Comparison of ENCODE assay signal across 8 cellular contexts in the genomic region with DNA sequence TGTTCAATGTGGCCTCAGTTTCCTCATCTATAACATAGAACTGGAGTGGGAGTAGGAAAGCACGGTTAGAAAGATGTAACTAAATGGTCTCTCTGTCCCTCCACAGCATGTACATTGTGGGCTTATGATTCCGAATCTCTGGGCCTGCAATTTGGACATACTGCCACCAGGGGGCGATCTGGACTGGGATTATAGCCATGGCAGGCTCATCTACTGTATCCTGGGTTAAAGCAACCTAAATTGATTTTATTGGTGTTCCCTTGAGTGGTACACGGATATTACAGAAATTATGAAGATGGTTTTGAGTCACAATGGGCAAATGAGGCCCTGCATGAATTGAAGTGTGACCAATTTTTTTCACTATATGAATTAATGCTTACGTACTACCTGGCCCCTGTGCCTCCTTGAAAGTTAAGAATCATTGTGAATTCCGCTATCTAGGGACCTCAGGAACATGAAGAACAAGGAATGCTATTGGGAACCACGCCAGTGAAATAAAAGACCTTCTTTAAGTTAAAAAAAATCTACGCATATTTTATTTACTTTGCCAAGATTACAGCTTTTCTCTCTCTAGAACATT. TPM values are rescaled to one million over a fixed set of nuclear protein-coding genes. Genes with fewer than 3 reads are reported as not detected.
A peak's percentile ranks its signal among the peaks of the same experiment; 100 is the strongest.
DNase-seq lines count a peak whose midpoint lies in the region; ATAC-seq and TF ChIP-seq lines count a peak whose summit lies in the region.

No MANE protein-coding gene starts in this region.

- no peak overlapping the region for H3K27ac ChIP-seq in RWPE2 (ENCODE audit: poor library complexity, severe bottlenecking)

- no peaks in the 10 kb centered on the region for H3K4me1 ChIP-seq in RWPE2 (ENCODE audit: insufficient read depth, poor library complexity, severe bottlenecking)

- H3K4me3 ChIP-seq in H7 (ENCODE audit: insufficient read depth, low read depth, low read length) (no peak overlapping the region), RWPE2 (ENCODE audit: severe bottlenecking) (no peak overlapping the region)

- H3K9me3 Mint-ChIP-seq in endothelial cell (ENCODE audit: unreplicated experiment): no peaks in the 10 kb centered on the region

- H3K4me1 Mint-ChIP-seq in endothelial cell (ENCODE audit: unreplicated experiment): peaks cover 5% of the 10 kb centered on the region

- no peak overlapping the region for H3K4me3 Mint-ChIP-seq in endothelial cell (ENCODE audit: unreplicated experiment)

- H3K36me3 ChIP-seq in H7 (replicated peaks; ENCODE audit: control insufficient read depth, insufficient read depth, low read length) (no peaks in the 10 kb centered on the region), RWPE2 (ENCODE audit: low read depth) (no peaks in the 10 kb centered on the region)

- H3K27me3 Mint-ChIP-seq in endothelial cell (ENCODE audit: unreplicated experiment): peaks cover 2% of the 10 kb centered on the region

- no peaks in the 10 kb centered on the region for H3K9me3 ChIP-seq in RWPE2 (ENCODE audit: severe bottlenecking)

- no peak for ATAC-seq in RWPE2 (ENCODE audit: low read depth)
- ATAC-seq in GM18520 (IDR thresholded peaks at IDR 0.05; ENCODE audit: unreplicated experiment): no peak

- peak; percentile 47 for TF ChIP-seq CTCF in RWPE2 (IDR thresholded peaks at IDR 0.05; ENCODE audit: poor library complexity, severe bottlenecking)
- TF ChIP-seq CTCF in endothelial cell (IDR thresholded peaks at IDR 0.05; ENCODE audit: unreplicated experiment): peak; percentile 98

- DNase-seq in H7 (peak; percentile 70), RWPE2 (ENCODE audit: low spot score) (no peak), endothelial cell (ENCODE audit: low spot score) (peak; percentile 25), GF-D8 (lab: John Stamatoyannopoulos, UW) (no peak), OCI-M2 (lab: John Stamatoyannopoulos, UW; ENCODE audit: unreplicated experiment) (no peak), NCI-H2227 (lab: John Stamatoyannopoulos, UW; ENCODE audit: unreplicated experiment) (no peak)
- peak; percentile 59 to 77 for DNase-seq in stimulated activated CD4-positive, alpha-beta T cell treated with anti-CD3 and anti-CD28 coated beads, Interleukin-2, amount 100 ng/mL, for 24 hours

- H3K27ac Mint-ChIP-seq in endothelial cell (ENCODE audit: unreplicated experiment): no peak overlapping the region

- H3K27me3 ChIP-seq in H7 (ENCODE audit: control insufficient read depth, insufficient read depth, low read length) (no peaks in the 10 kb centered on the region; the same call in 1 of the 2 replicates), RWPE2 (ENCODE audit: insufficient read depth, poor library complexity, severe bottlenecking) (no peaks in the 10 kb centered on the region)

- H3K36me3 Mint-ChIP-seq in endothelial cell (ENCODE audit: low read depth, unreplicated experiment): no peaks in the 10 kb centered on the region

RNA-seq across cellular contexts. Expression of gene TST, which starts 32.9 kb away (rescaled TPM):
- 39.9 and 45.7 TPM in 2 replicates for total RNA-seq in H7 (2014; rRNA removed; shearing (Covaris generic))
- 39.0 TPM for total RNA-seq in endothelial cell (ENCODE audit: unreplicated experiment)

RNA-seq across cellular contexts. Expression of gene MPST, which starts 33.2 kb away (rescaled TPM):
- total RNA-seq in H7 (2014; rRNA removed; shearing (Covaris generic)): 188 and 201 TPM in 2 replicates
- total RNA-seq in endothelial cell (ENCODE audit: unreplicated experiment): 78.7 TPM

Comparison
In these comparisons a context has a peak if more than half of its experiments do, and no peak if none do; other contexts are left out.
1. DNase-seq: peak in H7 (single experiment), endothelial cell (single experiment) and stimulated activated CD4-positive, alpha-beta T cell treated with anti-CD3 and anti-CD28 coated beads, Interleukin-2, amount 100 ng/mL, for 24 hours (2 of 2); none in RWPE2 (single experiment), GF-D8 (single experiment), OCI-M2 (single experiment) and NCI-H2227 (single experiment).